Comparison of ENCODE assay signal across 17 cellular contexts in genomic region chr7:24390376-24391157, GRCh38.
DNase-seq lines count a peak whose midpoint lies in the region; ATAC-seq, FAIRE-seq and TF ChIP-seq lines count a peak whose summit lies in the region.
"Had no signal": no experiment of that assay in that cellular context is flagged by ENCODE, and none has a peak within 500 bp of the region (broad histone marks: within the 10 kb centered on the region; RNA-seq: fewer than 3 reads in every experiment).

No MANE protein-coding gene starts in this region.

- no peaks in the 10 kb centered on the region for H3K9me3 ChIP-seq in HepG2 (ENCODE audit: low read length)
- H3K9me3 ChIP-seq in right lobe of liver: no peaks in the 10 kb centered on the region
- H3K9me3 ChIP-seq in neural progenitor cell (ENCODE audit: low read depth): no peaks in the 10 kb centered on the region
- H3K9me3 ChIP-seq in upper lobe of left lung: no peaks in the 10 kb centered on the region
- H3K9me3 ChIP-seq: BLaER1 had no signal

- no peak overlapping the region for H3K4me3 ChIP-seq in HepG2 (replicated peaks in 1 of 3; ENCODE audit: insufficient read depth in 1 of 3, low read depth in 2 of 3, low read length in 3 of 3)
- H3K4me3 ChIP-seq in right lobe of liver: no peak overlapping the region
- no peak overlapping the region for H3K4me3 ChIP-seq in bronchial epithelial cell (ENCODE audit: low read depth, low read length)
- no peak overlapping the region for H3K4me3 ChIP-seq in neural progenitor cell
- no peak overlapping the region for H3K4me3 ChIP-seq in upper lobe of left lung
- H3K4me3 ChIP-seq: BLaER1 had no signal

- no peak overlapping the region for H3K27ac Mint-ChIP-seq in neural progenitor cell
- H3K27ac Mint-ChIP-seq: CD14-positive monocyte; CD4-positive, alpha-beta memory T cell; IgD-negative memory B cell had no signal

- CTCF ChIA-PET in HepG2 (lab: Yijun Ruan, JAX; ENCODE audit: low intra/inter-chr PET ratio, low total read pairs): no interaction called here

- H3K9me3 Mint-ChIP-seq in neural progenitor cell: no peaks in the 10 kb centered on the region
- H3K9me3 Mint-ChIP-seq: CD4-positive, alpha-beta memory T cell; IgD-negative memory B cell had no signal

- BruUV-seq in HepG2 (replicated peaks; lab: Mats Ljungman, UMichigan): no TSS peak

- H3K27ac ChIP-seq in HepG2 (ENCODE audit: extremely low read length, insufficient read depth, low read length): no peak overlapping the region
- no peak overlapping the region for H3K27ac ChIP-seq in right lobe of liver
- H3K27ac ChIP-seq in neural progenitor cell: no peak overlapping the region
- no peak overlapping the region for H3K27ac ChIP-seq in upper lobe of left lung
- H3K27ac ChIP-seq: 22Rv1, BLaER1 had no signal

- POLR2A ChIA-PET in HepG2 (lab: Yijun Ruan, JAX): no interaction called here

- in situ Hi-C loops in HepG2 (cut with HindIII; ENCODE audit: extremely low pct_ligation_motif_present, low pct_unique_long_range_greater_than_20kb): no loop called here

- no peak for TF ChIP-seq EP300 in HepG2 (IDR thresholded peaks at IDR 0.05; ENCODE audit: low read depth in 2 of 2, low read length in 2 of 2)
- TF ChIP-seq EP300 in HepG2 (CRISPR knock-in tag; IDR thresholded peaks at IDR 0.05; ENCODE audit: borderline replicate concordance): no peak
- TF ChIP-seq EP300 in upper lobe of left lung (IDR thresholded peaks at IDR 0.05): no peak

- no peak for TF ChIP-seq POLR2A in HepG2 (IDR thresholded peaks at IDR 0.05; ENCODE audit: insufficient read depth in 1 of 2, low read depth in 2 of 2, low read length in 2 of 2)
- no peak for TF ChIP-seq POLR2A in right lobe of liver (IDR thresholded peaks at IDR 0.05)
- TF ChIP-seq POLR2A in GM18505 (IDR thresholded peaks at IDR 0.05; ENCODE audit: borderline replicate concordance, extremely low read depth, insufficient read depth, insufficient read length): no peak
- no peak for TF ChIP-seq POLR2A in upper lobe of left lung (IDR thresholded peaks at IDR 0.05)

- H3K9ac ChIP-seq in HepG2 (ENCODE audit: insufficient read depth, low read depth, low read length): no peak overlapping the region
- no peak overlapping the region for H3K9ac ChIP-seq in neural progenitor cell
- H3K9ac ChIP-seq: BLaER1 had no signal

- no peaks in the 10 kb centered on the region for H4K20me1 ChIP-seq in HepG2 (ENCODE audit: insufficient read depth, low read length)
- no peaks in the 10 kb centered on the region for H4K20me1 ChIP-seq in neural progenitor cell (ENCODE audit: low read depth)
- H4K20me1 ChIP-seq: BLaER1 had no signal

- no peak overlapping the region for H3K4me3 Mint-ChIP-seq in neural progenitor cell
- H3K4me3 Mint-ChIP-seq: CD14-positive monocyte; CD4-positive, alpha-beta memory T cell; IgD-negative memory B cell had no signal

- ATAC-seq in HepG2 (no peak), right lobe of liver (no peak), GM18505 (IDR thresholded peaks at IDR 0.05; ENCODE audit: unreplicated experiment) (no peak), upper lobe of left lung (ENCODE audit: low FRiP score in 2 of 2) (no peak)

- H2AFZ ChIP-seq in HepG2 (ENCODE audit: low read length) (no peak overlapping the region), neural progenitor cell (replicated peaks) (peak overlapping the region; percentile 68)

- TF ChIP-seq CTCF in HepG2 (CRISPR knock-in tag; IDR thresholded peaks at IDR 0.05): no peak
- TF ChIP-seq CTCF in right lobe of liver (IDR thresholded peaks at IDR 0.05): no peak
- TF ChIP-seq CTCF in bronchial epithelial cell (IDR thresholded peaks at IDR 0.05; ENCODE audit: insufficient read depth, low read length, severe bottlenecking): no peak
- no peak for TF ChIP-seq CTCF in neural progenitor cell (IDR thresholded peaks at IDR 0.05)
- no peak for TF ChIP-seq CTCF in upper lobe of left lung (IDR thresholded peaks at IDR 0.05)

- FAIRE-seq in HepG2 (lab: Jason Lieb, UNC) (no peak), bronchial epithelial cell (lab: Jason Lieb, UNC) (peak; percentile 52)

- TF ChIP-seq RAD21 in HepG2 (CRISPR knock-in tag; IDR thresholded peaks at IDR 0.05): no peak

- H3K36me3 ChIP-seq in HepG2 (replicated peaks in 1 of 2; ENCODE audit: control insufficient read depth in 1 of 2, insufficient read depth in 2 of 2, low read length in 2 of 2) (no peaks in the 10 kb centered on the region), right lobe of liver (no peaks in the 10 kb centered on the region), bronchial epithelial cell (ENCODE audit: control insufficient read depth, insufficient read depth, low read length) (no peaks in the 10 kb centered on the region), neural progenitor cell (no peaks in the 10 kb centered on the region), upper lobe of left lung (no peaks in the 10 kb centered on the region)
- H3K36me3 ChIP-seq: BLaER1 had no signal

- intact Hi-C loops in HepG2 (cut with micrococcal nuclease; ENCODE audit: unreplicated experiment): no loop called here
- intact Hi-C loops in right lobe of liver (cut with DNase I): no loop called here

- WGBS in HepG2 (ENCODE audit: low lambda C conversion rate): 3% methylated on average over 5 of the region's 5 CpGs
- WGBS in right lobe of liver (ENCODE audit: insufficient coverage, low coverage, low lambda C conversion rate, missing lambda C conversion rate): 61% methylated on average over 5 of the region's 5 CpGs
- 77 to 89% methylated on average over 5 of the region's 5 CpGs for WGBS in upper lobe of left lung, 2 donors

- DNase-seq in HepG2 (ENCODE audit: low spot score) (no peak), right lobe of liver (no peak), bronchial epithelial cell (ENCODE audit: low read depth) (no peak), neural progenitor cell (ENCODE audit: low spot score) (no peak), upper lobe of left lung (no peak)
- DNase-seq in activated CD8-positive, alpha-beta memory T cell treated with anti-CD3 and anti-CD28 coated beads for 24 hours: no peak
- DNase-seq: CD4-positive, alpha-beta memory T cell; DMS153; DMS79; GF-D8; HCEC 1CT; KG1 had no signal

- H3K4me2 ChIP-seq in HepG2 (ENCODE audit: low read depth, low read length): no peak overlapping the region
- H3K4me2 ChIP-seq in neural progenitor cell: no peak overlapping the region
- H3K4me2 ChIP-seq: BLaER1 had no signal

- H3K79me2 ChIP-seq in HepG2 (ENCODE audit: insufficient read depth, low read length) (no peaks in the 10 kb centered on the region), neural progenitor cell (ENCODE audit: low read depth) (no peaks in the 10 kb centered on the region)

- H3K27me3 ChIP-seq in HepG2 (ENCODE audit: control insufficient read depth in 1 of 2, insufficient read depth in 2 of 2, low read length in 2 of 2): no peaks in the 10 kb centered on the region; a peak in 2 of 5 replicates
- H3K27me3 ChIP-seq in right lobe of liver: no peaks in the 10 kb centered on the region
- peaks cover 2% of the 10 kb centered on the region for H3K27me3 ChIP-seq in bronchial epithelial cell (ENCODE audit: control insufficient read depth, insufficient read depth, low read length)
- H3K27me3 ChIP-seq in neural progenitor cell: peaks cover 2% of the 10 kb centered on the region
- no peaks in the 10 kb centered on the region for H3K27me3 ChIP-seq in upper lobe of left lung
- H3K27me3 ChIP-seq: BLaER1 had no signal

- H3K4me1 ChIP-seq in HepG2 (ENCODE audit: insufficient read depth, low read length) (no peaks in the 10 kb centered on the region), right lobe of liver (no peaks in the 10 kb centered on the region), neural progenitor cell (peaks cover 9% of the 10 kb centered on the region), upper lobe of left lung (no peaks in the 10 kb centered on the region)
- H3K4me1 ChIP-seq: BLaER1 had no signal

- no peaks in the 10 kb centered on the region for H3K27me3 Mint-ChIP-seq in neural progenitor cell (ENCODE audit: insufficient read depth, low read depth)
- H3K27me3 Mint-ChIP-seq: IgD-negative memory B cell had no signal

- H3F3A ChIP-seq in neural progenitor cell (ENCODE audit: low read depth): no peaks in the 10 kb centered on the region

- no peaks in the 10 kb centered on the region for H3K4me1 Mint-ChIP-seq in neural progenitor cell
- H3K4me1 Mint-ChIP-seq: CD14-positive monocyte; CD4-positive, alpha-beta memory T cell had no signal

- H3K36me3 Mint-ChIP-seq in neural progenitor cell: no peaks in the 10 kb centered on the region
- H3K36me3 Mint-ChIP-seq: CD14-positive monocyte; CD4-positive, alpha-beta memory T cell had no signal

TF ChIP-seq in HepG2, 621 proteins besides CTCF, POLR2A, EP300 and RAD21:
- TF ChIP-seq MAFK (conservative IDR thresholded peaks at IDR 0.05 in 1 of 2, IDR thresholded peaks at IDR 0.05 in 1 of 2; ENCODE audit: low read length in 2 of 2) (peak; percentile 59 to 60; a peak in 3 of 4 replicates), ZNF644 (CRISPR knock-in tag; IDR thresholded peaks at IDR 0.05; ENCODE audit: low read depth) (no peak)
